In the genomic region with DNA sequence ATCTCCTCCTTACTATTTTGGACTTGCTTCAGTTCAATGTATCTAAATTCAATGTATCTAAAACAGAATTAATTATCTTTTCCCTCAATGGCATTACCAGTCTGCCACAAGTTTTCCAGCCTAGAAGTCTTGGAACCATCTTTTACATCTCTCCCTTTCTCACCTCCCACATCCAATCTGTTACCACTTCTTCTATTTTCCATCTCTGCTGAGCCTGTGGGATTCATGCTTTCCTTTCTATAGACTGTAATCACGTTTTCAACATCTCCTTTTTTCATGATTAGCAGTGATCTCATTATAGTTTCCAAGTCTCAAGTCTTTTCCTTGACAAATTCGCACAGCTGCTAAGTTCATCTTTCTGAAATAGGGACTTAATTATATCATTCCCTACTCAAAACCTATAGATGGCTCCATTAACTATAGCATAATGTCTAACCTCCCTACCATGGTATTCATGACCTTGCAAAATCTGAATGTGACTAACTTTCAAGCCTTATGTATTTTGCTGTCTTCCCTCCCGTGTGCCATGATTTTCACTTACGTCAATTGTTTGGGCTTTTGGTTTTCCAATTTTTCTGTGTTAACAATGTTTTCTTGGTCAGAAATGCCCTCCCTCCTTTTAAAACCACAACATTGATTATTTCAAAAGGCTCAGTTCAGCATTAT, we compare ENCODE assay signal across 25 cellular contexts. TPM values are rescaled to one million over a fixed set of nuclear protein-coding genes. Genes with fewer than 3 reads are reported as not detected.
DNase-seq lines count a peak whose midpoint lies in the region; ATAC-seq, FAIRE-seq and TF ChIP-seq lines count a peak whose summit lies in the region.
"Had no signal": no experiment of that assay in that cellular context is flagged by ENCODE, and none has a peak within 500 bp of the region (broad histone marks: within the 10 kb centered on the region; RNA-seq: fewer than 3 reads in every experiment).

No MANE protein-coding gene starts in this region.

- no peak for ATAC-seq in K562

- in situ Hi-C loops in mammary epithelial cell (cut with MboI; ENCODE audit: low sequenced_read_pairs in 2 of 2) = no loop called here
- in situ Hi-C loops in K562 (cut with MboI) = no loop called here

- H4K20me1 ChIP-seq in mammary epithelial cell (ENCODE audit: insufficient read depth, low read length) = no peaks in the 10 kb centered on the region
- H4K20me1 ChIP-seq in K562 (replicated peaks; ENCODE audit: control insufficient read depth, insufficient read depth, low read length) = no peaks in the 10 kb centered on the region
- H4K20me1 ChIP-seq: BLaER1 treated with 17β-estradiol and CSF1 and Interleukin-3, amounts not matched to agents 10 nM and 100 nM had no signal

- H3K27me3 ChIP-seq in mammary epithelial cell (ENCODE audit: insufficient read depth, low read length) (no peaks in the 10 kb centered on the region), K562 (ENCODE audit: control insufficient read depth in 2 of 2, insufficient read depth in 2 of 2, low read length in 2 of 2) (no peaks in the 10 kb centered on the region)
- H3K27me3 ChIP-seq: BE2C; BLaER1 treated with 17β-estradiol and CSF1 and Interleukin-3, amounts not matched to agents 10 nM and 100 nM had no signal

- no peak for TF ChIP-seq RAD21 in K562 (CRISPR knock-in tag; conservative IDR thresholded peaks at IDR 0.05 in 1 of 2, IDR thresholded peaks at IDR 0.05 in 1 of 2)

- H3K36me3 Mint-ChIP-seq in MCF 10A (ENCODE audit: insufficient read depth, unreplicated experiment) (no peaks in the 10 kb centered on the region), chondrocyte (ENCODE audit: low read depth) (no peaks in the 10 kb centered on the region)
- H3K36me3 Mint-ChIP-seq: CD14-positive monocyte; CD8-positive, alpha-beta memory T cell had no signal

- no TSS peak for BruUV-seq in mammary epithelial cell (replicated peaks; lab: Mats Ljungman, UMichigan)
- BruUV-seq in MCF 10A (replicated peaks; lab: Mats Ljungman, UMichigan) = no TSS peak
- no TSS peak for BruUV-seq in K562 (replicated peaks; lab: Mats Ljungman, UMichigan)

- TF ChIP-seq EP300 in K562 (IDR thresholded peaks at IDR 0.05; ENCODE audit: low read length) = no peak

- no peaks in the 10 kb centered on the region for H3K9me3 Mint-ChIP-seq in MCF 10A (ENCODE audit: unreplicated experiment)
- H3K9me3 Mint-ChIP-seq in chondrocyte (ENCODE audit: low read depth) = no peaks in the 10 kb centered on the region
- H3K9me3 Mint-ChIP-seq: CD4-positive, alpha-beta T cell; CD8-positive, alpha-beta memory T cell; HFFc6 had no signal

- H3K4me3 ChIP-seq in mammary epithelial cell (replicated peaks in 1 of 3; ENCODE audit: insufficient read depth in 1 of 3, low read depth in 2 of 3, low read length in 3 of 3) = no peak overlapping the region
- no peak overlapping the region for H3K4me3 ChIP-seq in K562
- H3K4me3 ChIP-seq: BLaER1 treated with 17β-estradiol and CSF1 and Interleukin-3, amounts not matched to agents 10 nM and 100 nM; HAP-1 had no signal

- H3K27ac ChIP-seq in mammary epithelial cell (ENCODE audit: insufficient read depth, low read depth, low read length) (no peak overlapping the region), K562 (ENCODE audit: extremely low read depth, low read depth, low read length) (no peak overlapping the region)
- H3K27ac ChIP-seq: 22Rv1; BLaER1 treated with 17β-estradiol and CSF1 and Interleukin-3, amounts not matched to agents 10 nM and 100 nM had no signal

- intact Hi-C loops in mammary epithelial cell (cut with micrococcal nuclease) = no loop called here
- intact Hi-C loops in MCF 10A (cut with micrococcal nuclease) = no loop called here
- intact Hi-C loops in K562 (cut with micrococcal nuclease) = no loop called here

- FAIRE-seq in K562 (lab: Jason Lieb, UNC) = no peak
- FAIRE-seq: A204.1, GM12892, H54 had no signal

- H3K9ac ChIP-seq in mammary epithelial cell (ENCODE audit: insufficient read depth, low read length) (no peak overlapping the region), K562 (ENCODE audit: insufficient read depth in 1 of 2, low read depth in 2 of 2, low read length in 2 of 2) (no peak overlapping the region; a peak in 1 of 4 replicates)
- H3K9ac ChIP-seq: BLaER1 treated with 17β-estradiol and CSF1 and Interleukin-3, amounts not matched to agents 10 nM and 100 nM had no signal

- H3K79me2 ChIP-seq in mammary epithelial cell (ENCODE audit: insufficient read depth, low read length) = no peaks in the 10 kb centered on the region
- H3K79me2 ChIP-seq in K562 (ENCODE audit: control insufficient read depth, insufficient read depth, low read length) = peaks cover 7% of the 10 kb centered on the region

- no peak overlapping the region for H3K4me2 ChIP-seq in mammary epithelial cell (ENCODE audit: insufficient read depth, low read depth, low read length)
- H3K4me2 ChIP-seq in K562 (ENCODE audit: insufficient read depth, low read length) = no peak overlapping the region
- H3K4me2 ChIP-seq: BLaER1 treated with 17β-estradiol and CSF1 and Interleukin-3, amounts not matched to agents 10 nM and 100 nM had no signal

- 71% methylated on average over 4 of the region's 4 CpGs for WGBS in mammary epithelial cell (ENCODE audit: low coverage, missing lambda C conversion rate)
- WGBS in K562 (ENCODE audit: insufficient coverage, low coverage, missing lambda C conversion rate) = 65% methylated on average over 4 of the region's 4 CpGs

- H3K27ac Mint-ChIP-seq in MCF 10A (ENCODE audit: low read depth, unreplicated experiment) = no peak overlapping the region
- no peak overlapping the region for H3K27ac Mint-ChIP-seq in chondrocyte (ENCODE audit: unreplicated experiment)
- H3K27ac Mint-ChIP-seq: CD14-positive monocyte; CD4-positive, alpha-beta T cell; HFFc6 had no signal

- dilution Hi-C loops in mammary epithelial cell (cut with HindIII; ENCODE audit: low sequenced_read_pairs) = no loop called here

- peak overlapping the region; percentile 36 for H2AFZ ChIP-seq in mammary epithelial cell (ENCODE audit: low read depth, low read length)
- H2AFZ ChIP-seq in K562 (ENCODE audit: low read depth, low read length) = peak overlapping the region; percentile 11; the same call in 1 of the 2 replicates

- DNase-seq in mammary epithelial cell = no peak
- no peak for DNase-seq in MCF 10A (ENCODE audit: unreplicated experiment)
- DNase-seq in K562 (ENCODE audit: extremely low read depth in 1 of 4, low spot score in 3 of 4) = no peak
- peak; percentile 57 for DNase-seq in middle frontal gyrus (ENCODE audit: extremely low spot score, low spot score)
- peak; percentile 81 for DNase-seq in superior temporal gyrus (ENCODE audit: extremely low spot score)
- no peak for DNase-seq in NCI-H2171 (lab: John Stamatoyannopoulos, UW)
- DNase-seq in chondrocyte (ENCODE audit: low spot score) = no peak
- DNase-seq in NCI-H146 (lab: John Stamatoyannopoulos, UW) = no peak
- DNase-seq: AML-193; BE2C; CD4-positive, alpha-beta T cell; CD8-positive, alpha-beta memory T cell; DMS53; DMS79 treated with DMSO at 0.1 percent for 48 hours; GF-D8; GOT3; HFFc6 had no signal

- no peaks in the 10 kb centered on the region for H3K9me1 ChIP-seq in K562 (ENCODE audit: control insufficient read depth, insufficient read depth, low read length)

- H3K36me3 ChIP-seq in mammary epithelial cell (ENCODE audit: insufficient read depth, low read length) (no peaks in the 10 kb centered on the region), K562 (ENCODE audit: control insufficient read depth, insufficient read depth, low read length) (peaks cover 17% of the 10 kb centered on the region; the same call in 2 of the 3 replicates)
- H3K36me3 ChIP-seq: BLaER1 treated with 17β-estradiol and CSF1 and Interleukin-3, amounts not matched to agents 10 nM and 100 nM; HAP-1 had no signal

- no peak for TF ChIP-seq POLR2A in K562 (conservative IDR thresholded peaks at IDR 0.05)

- CTCF ChIA-PET in mammary epithelial cell (lab: Charles Lee; ENCODE audit: low non-redundant PET) = no interaction called here
- CTCF ChIA-PET in MCF 10A (lab: Yijun Ruan, JAX) = interaction anchor here (1.0 kb wide), 1 partner anchor 61 kb away, joined by 5 read pairs; no protein-coding TSS in a partner anchor
- CTCF ChIA-PET in K562 (lab: Yijun Ruan, JAX; ENCODE audit: low intra/inter-chr PET ratio) = no interaction called here

- H3K27me3 Mint-ChIP-seq in MCF 10A (ENCODE audit: insufficient read depth, unreplicated experiment) (no peaks in the 10 kb centered on the region), chondrocyte (ENCODE audit: low read depth) (no peaks in the 10 kb centered on the region)
- H3K27me3 Mint-ChIP-seq: CD4-positive, alpha-beta T cell had no signal

- POLR2A ChIA-PET in MCF 10A (lab: Yijun Ruan, JAX) (no interaction called here), K562 (lab: Yijun Ruan, JAX) (interaction anchor here (0.8 to 2.3 kb wide), 2 partner anchors 12 to 754 kb away, joined by 3 to 6 read pairs; no protein-coding TSS in a partner anchor)

- H3K4me3 Mint-ChIP-seq in MCF 10A (ENCODE audit: unreplicated experiment) (no peak overlapping the region), chondrocyte (ENCODE audit: unreplicated experiment) (no peak overlapping the region)
- H3K4me3 Mint-ChIP-seq: CD14-positive monocyte; CD4-positive, alpha-beta T cell; CD8-positive, alpha-beta memory T cell; HFFc6 had no signal

- TF ChIP-seq CTCF in mammary epithelial cell (conservative IDR thresholded peaks at IDR 0.05 in 1 of 2, IDR thresholded peaks at IDR 0.05 in 1 of 2; ENCODE audit: extremely low read depth in 1 of 2, insufficient read depth in 1 of 2, low read depth in 1 of 2, low read length in 2 of 2) (no peak), MCF 10A (IDR thresholded peaks at IDR 0.05; ENCODE audit: unreplicated experiment) (no peak), K562 (IDR thresholded peaks at IDR 0.05 in 2 of 3, conservative IDR thresholded peaks at IDR 0.05 in 1 of 3; ENCODE audit: insufficient read depth in 2 of 3, low read depth in 1 of 3, low read length in 3 of 3) (no peak), chondrocyte (IDR thresholded peaks at IDR 0.05) (no peak)

- H3K4me1 ChIP-seq in mammary epithelial cell (ENCODE audit: insufficient read depth, low read length) (peaks cover 18% of the 10 kb centered on the region), K562 (replicated peaks in 1 of 2; ENCODE audit: control insufficient read depth in 2 of 2, insufficient read depth in 2 of 2, low read length in 2 of 2) (peaks cover 4 to 39% of the 10 kb centered on the region in 2 experiments)

- H3K4me1 Mint-ChIP-seq in MCF 10A (ENCODE audit: insufficient read depth, unreplicated experiment) = peaks cover 14% of the 10 kb centered on the region
- H3K4me1 Mint-ChIP-seq in chondrocyte (ENCODE audit: low read depth) = peaks cover 20% of the 10 kb centered on the region
- H3K4me1 Mint-ChIP-seq: CD14-positive monocyte had no signal

- H3K9me3 ChIP-seq in mammary epithelial cell (replicated peaks; ENCODE audit: insufficient read depth, low read length) (no peaks in the 10 kb centered on the region), K562 (replicated peaks; ENCODE audit: control insufficient read depth, insufficient read depth, low read depth, low read length) (no peaks in the 10 kb centered on the region)
- H3K9me3 ChIP-seq: BE2C; BLaER1 treated with 17β-estradiol and CSF1 and Interleukin-3, amounts not matched to agents 10 nM and 100 nM; HAP-1 had no signal

RNA-seq across cellular contexts. Expression of a gene that starts 20.5 kb away (rescaled TPM):
- under 1 TPM; 0.05 to 0.17 TPM for total RNA-seq in mammary epithelial cell
- polyA plus RNA-seq in mammary epithelial cell = 0.22 TPM
- polyA minus RNA-seq in mammary epithelial cell = 0.98 TPM
- 0.69 and 0.82 TPM in 2 replicates for total RNA-seq in MCF 10A (2022)
- total RNA-seq in K562 (2011; cell fraction: chromatin; rRNA removed; ENCODE audit: low replicate concordance) = 9.2 and 18.5 TPM in 2 replicates
- 6.3 and 6.6 TPM in 2 replicates for total RNA-seq in K562 (2011; cell fraction: nucleolus; rRNA removed)
- total RNA-seq in K562 (2011; cell fraction: nucleoplasm; rRNA removed) = 8.2 and 9.1 TPM in 2 replicates
- 2.1 and 2.4 TPM in 2 replicates for total RNA-seq in K562 (2014; rRNA removed)
- total RNA-seq in K562 (2014; rRNA removed; fragmentation: Illumina TruSeq; extraction: Trizol) = 3.8 and 4.5 TPM in 2 replicates
- 5.9 and 6.2 TPM in 2 replicates for total RNA-seq in K562 (2015; rRNA removed; fragmentation: Illumina TruSeq; extraction: Trizol)
- 4.2 and 4.8 TPM in 2 replicates for total RNA-seq in K562 (2021)
- polyA plus RNA-seq in K562 (2011; rRNA removed) = 1.5 and 1.6 TPM in 2 replicates
- 0.49 and 0.72 TPM in 2 replicates for polyA plus RNA-seq in K562 (2011; cell fraction: cytosol; rRNA removed)
- polyA plus RNA-seq in K562 (2011; cell fraction: nucleus; rRNA removed) = 2.5 and 2.9 TPM in 2 replicates
- 6.6 and 8.6 TPM in 2 replicates for polyA plus RNA-seq in K562 (2012)
- polyA plus RNA-seq in K562 (2014; fragmentation: Illumina TruSeq; extraction: Trizol) = 3.1 and 3.3 TPM in 2 replicates
- polyA plus RNA-seq in K562 (2014; fragmentation: Nextera tagmentation; extraction: Ambion mirVana) = under 1 TPM; 0.46 to 0.59 TPM
- 3.1 and 4.0 TPM in 2 replicates for polyA plus RNA-seq in K562 (2014; rRNA removed)
- polyA minus RNA-seq in K562 (2011; rRNA and poly(A)+ RNA removed) = 3.5 and 5.0 TPM in 2 replicates
- polyA minus RNA-seq in K562 (2011; cell fraction: cytosol; rRNA and poly(A)+ RNA removed) = 0.64 and 0.76 TPM in 2 replicates
- polyA minus RNA-seq in K562 (2011; cell fraction: nucleus; rRNA and poly(A)+ RNA removed) = 2.4 and 4.9 TPM in 2 replicates
- total RNA-seq in chondrocyte = 0.21 to 0.37 TPM (median 0.29 TPM) in 3 replicates
- total RNA-seq: CD4-positive, alpha-beta T cell; CD8-positive, alpha-beta memory T cell; G401 had no signal
- polyA plus RNA-seq: CD14-positive monocyte; CD8-positive, alpha-beta memory T cell had no signal

Comparison
In these comparisons a context has a peak if more than half of its experiments do, and no peak if none do; other contexts are left out.
1. DNase-seq: peak in middle frontal gyrus (single experiment) and superior temporal gyrus (single experiment); none in mammary epithelial cell (single experiment), MCF 10A (single experiment), K562 (0 of 4), NCI-H2171 (single experiment), chondrocyte (single experiment) and NCI-H146 (single experiment).